ENCODE assay signal across 8 cellular contexts in the genomic region with DNA sequence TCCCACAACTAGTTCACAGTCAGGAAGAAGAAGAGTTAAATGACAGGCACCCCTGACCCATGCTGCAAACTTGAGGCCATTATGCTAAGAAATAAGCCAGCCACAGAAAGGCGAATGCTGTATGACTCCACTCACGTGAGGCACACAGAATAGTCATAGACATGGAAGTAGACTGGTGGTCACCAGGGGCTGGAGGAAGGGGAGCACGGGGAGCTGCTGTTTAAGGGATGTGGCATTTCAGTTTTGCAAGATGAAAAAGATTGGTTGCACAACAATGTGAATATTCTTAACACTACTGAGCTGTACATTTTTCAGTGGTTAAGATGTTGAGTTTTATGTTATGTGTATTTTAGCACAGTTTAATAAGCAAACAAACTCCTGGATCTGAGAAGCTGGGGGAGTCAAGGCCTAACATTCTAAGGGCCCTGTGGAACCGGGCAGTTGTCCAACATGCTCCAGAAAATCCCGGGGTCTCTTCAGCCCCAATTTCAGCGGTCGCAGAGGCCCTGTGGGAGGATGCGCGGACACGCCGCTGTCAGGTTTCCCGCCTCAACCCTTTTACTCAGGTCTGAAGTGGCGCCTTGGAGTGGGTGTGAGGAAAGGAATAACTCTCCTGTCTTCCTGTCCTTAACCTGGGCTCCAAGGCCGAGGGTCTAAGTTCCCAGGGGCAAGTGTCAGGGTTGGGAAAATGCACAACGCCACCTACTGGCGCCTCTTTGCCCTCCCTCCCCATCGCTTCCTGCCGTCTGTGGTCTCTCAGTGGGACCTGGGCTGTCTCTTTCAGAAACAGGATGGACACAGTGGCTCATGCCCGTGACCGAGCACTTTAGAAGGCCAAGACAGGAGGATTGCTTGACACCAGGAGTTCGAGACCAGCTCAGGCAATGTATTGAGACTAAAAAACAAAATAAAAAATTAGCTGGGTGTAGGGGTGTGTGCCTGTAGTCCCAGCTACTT. TPM values are rescaled to one million over a fixed set of nuclear protein-coding genes. Genes with fewer than 3 reads are reported as not detected.
DNase-seq lines count a peak whose midpoint lies in the region; ATAC-seq and TF ChIP-seq lines count a peak whose summit lies in the region.

No MANE protein-coding gene starts in this region.

- H3K4me3 ChIP-seq in WI38 (ENCODE audit: low read depth, low read length) (no peak overlapping the region), esophagus squamous epithelium (no peak overlapping the region)

- 66 to 70% methylated on average over 15 to 20 of the region's 21 CpGs for WGBS in esophagus squamous epithelium, 2 donors

- TF ChIP-seq POLR2A in esophagus squamous epithelium (IDR thresholded peaks at IDR 0.05), result no peak

- peak; percentile 62 for DNase-seq in COLO668 (lab: John Stamatoyannopoulos, UW; ENCODE audit: unreplicated experiment)
- no peak for DNase-seq in esophagus squamous epithelium (lab: John Stamatoyannopoulos, UW)
- peak; percentile 40 for DNase-seq in stimulated activated CD4-positive, alpha-beta T cell treated with anti-CD3 and anti-CD28 coated beads, Interleukin-4, amount 100 ng/mL, for 1 hour
- no peak for DNase-seq in NCI-H187 (lab: John Stamatoyannopoulos, UW)
- no peak for DNase-seq in NCI-H526 treated with DMSO at 0.1 percent for 48 hours (lab: John Stamatoyannopoulos, UW)

- peaks cover 0 to 23% (median 0%) of the 10 kb centered on the region in 4 donors for H3K27me3 ChIP-seq in esophagus squamous epithelium

- peak; percentile 50 for ATAC-seq in HG02678 (IDR thresholded peaks at IDR 0.05; ENCODE audit: unreplicated experiment)
- ATAC-seq in HG03175 (IDR thresholded peaks at IDR 0.05; ENCODE audit: unreplicated experiment), result no peak

- TF ChIP-seq CTCF in WI38 (IDR thresholded peaks at IDR 0.05; ENCODE audit: low read depth, low read length) (peak; percentile 64), esophagus squamous epithelium (IDR thresholded peaks at IDR 0.05) (peak in 4 of 6 experiments; percentile 13 to 42 (median 24))

- intact Hi-C loops in esophagus squamous epithelium (cut with DNase I), result no loop called here

- no peaks in the 10 kb centered on the region for H3K9me3 ChIP-seq in esophagus squamous epithelium

- no peak overlapping the region for H3K27ac ChIP-seq in esophagus squamous epithelium

- H3K36me3 ChIP-seq in esophagus squamous epithelium, result no peaks in the 10 kb centered on the region

- peaks cover 0 to 7% (median 5%) of the 10 kb centered on the region in 3 donors for H3K4me1 ChIP-seq in esophagus squamous epithelium

RNA-seq across cellular contexts. Expression of gene TMEM272, which starts 4.4 kb away (rescaled TPM):
- total RNA-seq in esophagus squamous epithelium, result not detected

RNA-seq across cellular contexts. Expression of gene CCDC70, which starts 12.3 kb away (rescaled TPM):
- total RNA-seq in esophagus squamous epithelium, result not detected

RNA-seq across cellular contexts. Expression of gene DHRS12, which starts 45.5 kb away (rescaled TPM):
- 10 to 100 TPM in 1 of 4 donors, 1 to 10 TPM in 3; 4.7 to 11.3 (median 7.9) TPM for total RNA-seq in esophagus squamous epithelium

Comparison
In these comparisons a context has a peak if more than half of its experiments do, and no peak if none do; other contexts are left out.
1. DNase-seq: peak in COLO668 (single experiment) and stimulated activated CD4-positive, alpha-beta T cell treated with anti-CD3 and anti-CD28 coated beads, Interleukin-4, amount 100 ng/mL, for 1 hour (single experiment); none in esophagus squamous epithelium (single experiment), NCI-H187 (0 of 2) and NCI-H526 treated with DMSO at 0.1 percent for 48 hours (single experiment).